29 cellular contexts compared by ENCODE assay signal in the genomic region with DNA sequence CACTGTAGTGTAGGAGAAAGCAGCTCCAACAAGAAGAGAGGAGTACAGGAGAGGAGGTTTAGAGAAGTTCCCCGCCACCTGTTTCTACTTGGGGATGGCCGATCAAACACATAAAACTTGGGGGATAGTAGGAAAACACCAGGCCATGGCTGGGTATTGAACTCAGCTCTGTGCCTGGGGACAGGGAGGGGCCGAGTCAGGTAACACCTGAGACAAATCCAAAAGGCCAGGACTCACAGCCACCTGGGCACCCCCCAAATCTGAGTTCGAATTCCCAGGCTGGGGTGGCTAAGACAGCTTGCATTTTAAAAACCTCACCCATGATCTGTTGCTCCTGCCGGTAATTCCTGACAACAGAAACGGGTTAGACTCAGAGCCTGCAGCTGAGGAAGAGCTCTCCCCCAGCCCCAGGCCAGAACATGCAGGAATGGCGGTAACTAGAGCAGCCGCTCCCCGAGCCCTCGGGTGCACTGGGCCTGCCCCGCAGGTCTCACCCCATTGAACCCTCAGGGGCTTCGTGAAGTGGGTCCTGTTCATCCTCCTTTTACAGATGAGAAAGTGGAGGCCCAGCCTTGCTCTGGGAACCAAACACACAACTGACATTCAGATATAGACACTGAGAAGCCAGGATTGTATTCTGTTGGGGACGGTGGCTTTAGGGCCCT.
A peak's percentile ranks its signal among the peaks of the same experiment; 100 is the strongest.
DNase-seq lines count a peak whose midpoint lies in the region; FAIRE-seq and TF ChIP-seq lines count a peak whose summit lies in the region.
"Had no signal": no experiment of that assay in that cellular context is flagged by ENCODE, and none has a peak within 500 bp of the region (broad histone marks: within the 10 kb centered on the region; RNA-seq: fewer than 3 reads in every experiment).

No MANE protein-coding gene starts in this region.

- TF ChIP-seq POLR2A in spleen (IDR thresholded peaks at IDR 0.05): no peak

- H3K27ac ChIP-seq in mammary epithelial cell (ENCODE audit: insufficient read depth, low read depth, low read length): peak overlapping the region; percentile 66
- no peak overlapping the region for H3K27ac ChIP-seq in coronary artery
- peak overlapping the region; percentile 85 for H3K27ac ChIP-seq in keratinocyte (ENCODE audit: control insufficient read depth, insufficient read depth, low read length)
- H3K27ac ChIP-seq in spleen: peak overlapping the region in 4 of 8 donors; percentile 61 to 76 (median 72)
- H3K27ac ChIP-seq in OCI-LY7 (ENCODE audit: low read depth, low read length, poor library complexity, severe bottlenecking): no peak overlapping the region
- H3K27ac ChIP-seq: neural progenitor cell, prostate gland, SK-N-MC, tibial artery had no signal

- H3K4me1 ChIP-seq in mammary epithelial cell (ENCODE audit: insufficient read depth, low read length) (peaks cover 53% of the 10 kb centered on the region), keratinocyte (ENCODE audit: control insufficient read depth, extremely low read depth, insufficient read depth, low read length) (peaks cover 62% of the 10 kb centered on the region), spleen (peaks cover 12 to 32% (median 24%) of the 10 kb centered on the region in 6 donors), OCI-LY7 (ENCODE audit: insufficient read depth, low read length, poor library complexity, severe bottlenecking) (no peaks in the 10 kb centered on the region)
- H3K4me1 ChIP-seq: neural progenitor cell, prostate gland, tibial artery had no signal

- CTCF ChIA-PET in mammary epithelial cell (lab: Charles Lee; ENCODE audit: low non-redundant PET): no interaction called here
- CTCF ChIA-PET in MCF 10A (lab: Yijun Ruan, JAX): interaction anchor here (0.9 kb wide), 1 partner anchor 13 kb away, joined by 4 read pairs; no protein-coding TSS in a partner anchor
- CTCF ChIA-PET in OCI-LY7 (lab: Charles Lee; ENCODE audit: unreplicated experiment): no interaction called here

- in situ Hi-C loops in mammary epithelial cell (cut with MboI; ENCODE audit: low sequenced_read_pairs in 2 of 2): no loop called here

- H3K9me3 Mint-ChIP-seq in MCF 10A (ENCODE audit: unreplicated experiment): no peaks in the 10 kb centered on the region
- H3K9me3 Mint-ChIP-seq: activated CD4-positive, alpha-beta memory T cell treated with anti-CD3 and anti-CD28 coated beads for 36 hours; activated T-helper 2 cell treated with anti-CD3 and anti-CD28 coated beads, Interferon-gamma antibody, Interleukin-2, Interleukin-4, amounts not matched to agents 10 μg/mL and 5 μg/mL and 100 μg/mL, durations not matched to agents 14 hours and 24 hours and 36 hours; CD8-positive, alpha-beta memory T cell; neural progenitor cell had no signal

- peaks cover 13% of the 10 kb centered on the region for H3K36me3 Mint-ChIP-seq in MCF 10A (ENCODE audit: insufficient read depth, unreplicated experiment)

- WGBS in mammary epithelial cell (ENCODE audit: low coverage, missing lambda C conversion rate): 54% methylated on average over 13 of the region's 13 CpGs
- WGBS in spleen, 5 donors: 85 to 97% (median 94%) methylated on average over 7 to 13 of the region's 13 CpGs

- H3K9me3 ChIP-seq in mammary epithelial cell (replicated peaks; ENCODE audit: insufficient read depth, low read length) (no peaks in the 10 kb centered on the region), keratinocyte (ENCODE audit: control insufficient read depth, low read depth, low read length) (no peaks in the 10 kb centered on the region), spleen (no peaks in the 10 kb centered on the region), OCI-LY7 (ENCODE audit: low read length) (no peaks in the 10 kb centered on the region)
- H3K9me3 ChIP-seq: prostate gland, stomach, tibial artery had no signal

- H2AFZ ChIP-seq in mammary epithelial cell (ENCODE audit: low read depth, low read length) (no peak overlapping the region), keratinocyte (ENCODE audit: control insufficient read depth, low read length) (no peak overlapping the region), OCI-LY7 (ENCODE audit: low read length) (no peak overlapping the region)
- H2AFZ ChIP-seq: neural progenitor cell had no signal

- peak overlapping the region; percentile 35 for H3K9ac ChIP-seq in mammary epithelial cell (ENCODE audit: insufficient read depth, low read length)
- peak overlapping the region; percentile 63 for H3K9ac ChIP-seq in keratinocyte (ENCODE audit: control insufficient read depth, extremely low read depth, insufficient read depth, low read length)
- H3K9ac ChIP-seq: neural progenitor cell had no signal

- TF ChIP-seq CTCF in mammary epithelial cell (conservative IDR thresholded peaks at IDR 0.05 in 1 of 2, IDR thresholded peaks at IDR 0.05 in 1 of 2; ENCODE audit: extremely low read depth in 1 of 2, insufficient read depth in 1 of 2, low read depth in 1 of 2, low read length in 2 of 2): no peak
- no peak for TF ChIP-seq CTCF in MCF 10A (IDR thresholded peaks at IDR 0.05; ENCODE audit: unreplicated experiment)
- no peak for TF ChIP-seq CTCF in coronary artery (IDR thresholded peaks at IDR 0.05)
- no peak for TF ChIP-seq CTCF in keratinocyte (optimal IDR thresholded peaks at IDR 0.05 in 1 of 3, IDR thresholded peaks at IDR 0.05 in 1 of 3, conservative IDR thresholded peaks at IDR 0.05 in 1 of 3; ENCODE audit: extremely low read depth in 1 of 3, insufficient read depth in 2 of 3, low read length in 3 of 3)
- TF ChIP-seq CTCF in spleen (IDR thresholded peaks at IDR 0.05 in 8 of 11, conservative IDR thresholded peaks at IDR 0.05 in 3 of 11): no peak
- no peak for TF ChIP-seq CTCF in OCI-LY7 (conservative IDR thresholded peaks at IDR 0.05; ENCODE audit: low read length)

- H3K79me2 ChIP-seq in mammary epithelial cell (ENCODE audit: insufficient read depth, low read length) (no peaks in the 10 kb centered on the region), keratinocyte (ENCODE audit: control insufficient read depth, insufficient read depth, low read length) (no peaks in the 10 kb centered on the region), OCI-LY7 (ENCODE audit: insufficient read depth, low read depth, low read length) (no peaks in the 10 kb centered on the region)

- no peaks in the 10 kb centered on the region for H3K4me1 Mint-ChIP-seq in MCF 10A (ENCODE audit: insufficient read depth, unreplicated experiment)
- H3K4me1 Mint-ChIP-seq: CD8-positive, alpha-beta memory T cell had no signal

- no peak for DNase-seq in mammary epithelial cell
- DNase-seq in MCF 10A (ENCODE audit: unreplicated experiment): no peak
- peak; percentile 52 for DNase-seq in coronary artery (ENCODE audit: low spot score)
- no peak for DNase-seq in keratinocyte (ENCODE audit: low read depth, low spot score)
- DNase-seq in spleen: peak; percentile 54
- DNase-seq in activated CD4-positive, CD25-positive, alpha-beta regulatory T cell (lab: John Stamatoyannopoulos, UW): no peak
- DNase-seq in stimulated activated CD4-positive, alpha-beta T cell treated with anti-CD3 and anti-CD28 coated beads, Interleukin-12 subunit alpha, Interleukin-12 subunit beta, amount 100 ng/mL, for 4 hours: no peak
- no peak for DNase-seq in OCI-LY7 (ENCODE audit: low spot score)
- DNase-seq: activated CD4-positive, alpha-beta memory T cell treated with anti-CD3 and anti-CD28 coated beads for 36 hours; activated CD4-positive, CD25-positive, alpha-beta regulatory T cell treated with anti-CD3 and anti-CD28 coated beads, Interleukin-2, amount 50 U/mL, for 72 hours; activated CD8-positive, alpha-beta memory T cell treated with anti-CD3 and anti-CD28 coated beads, Interleukin-2, amount 50 U/mL, for 48 hours; caudate nucleus; CD8-positive, alpha-beta memory T cell; DMS 273 treated with DMSO at 0.1 percent for 48 hours; EL; NCI-H2029; NCI-H345; NCI-H774; stimulated activated CD8-positive, alpha-beta memory T cell treated with anti-CD3 and anti-CD28 coated beads, Interleukin-4, amount 100 ng/mL, for 48 hours; stomach had no signal

- H3K4me3 Mint-ChIP-seq in MCF 10A (ENCODE audit: unreplicated experiment): no peak overlapping the region
- H3K4me3 Mint-ChIP-seq: activated CD4-positive, alpha-beta memory T cell treated with anti-CD3 and anti-CD28 coated beads for 36 hours; CD8-positive, alpha-beta memory T cell had no signal

- dilution Hi-C loops in mammary epithelial cell (cut with HindIII; ENCODE audit: low sequenced_read_pairs) (no loop called here), keratinocyte (cut with MboI; ENCODE audit: extremely low pct_ligation_motif_present, low sequenced_read_pairs) (no loop called here)

- H3K27ac Mint-ChIP-seq in MCF 10A (ENCODE audit: low read depth, unreplicated experiment): no peak overlapping the region
- H3K27ac Mint-ChIP-seq: activated CD4-positive, alpha-beta memory T cell treated with anti-CD3 and anti-CD28 coated beads for 36 hours; activated T-helper 2 cell treated with anti-CD3 and anti-CD28 coated beads, Interferon-gamma antibody, Interleukin-2, Interleukin-4, amounts not matched to agents 10 μg/mL and 5 μg/mL and 100 μg/mL, durations not matched to agents 14 hours and 24 hours and 36 hours; CD8-positive, alpha-beta memory T cell; neural progenitor cell had no signal

- no peaks in the 10 kb centered on the region for H3K27me3 Mint-ChIP-seq in MCF 10A (ENCODE audit: insufficient read depth, unreplicated experiment)
- H3K27me3 Mint-ChIP-seq: activated CD4-positive, alpha-beta memory T cell treated with anti-CD3 and anti-CD28 coated beads for 36 hours; CD8-positive, alpha-beta memory T cell had no signal

- H3K27me3 ChIP-seq in mammary epithelial cell (ENCODE audit: insufficient read depth, low read length) (no peaks in the 10 kb centered on the region), keratinocyte (ENCODE audit: control insufficient read depth, extremely low read depth, insufficient read depth, low read length) (no peaks in the 10 kb centered on the region), spleen (replicated peaks in 1 of 7) (no peaks in the 10 kb centered on the region)
- H3K27me3 ChIP-seq: neural progenitor cell, stomach, tibial artery had no signal

- H4K20me1 ChIP-seq in mammary epithelial cell (ENCODE audit: insufficient read depth, low read length): no peaks in the 10 kb centered on the region
- H4K20me1 ChIP-seq in keratinocyte (ENCODE audit: control insufficient read depth, extremely low read depth, insufficient read depth, low read length): no peaks in the 10 kb centered on the region
- H4K20me1 ChIP-seq in OCI-LY7 (ENCODE audit: insufficient read depth, low read length): no peaks in the 10 kb centered on the region

- BruUV-seq in mammary epithelial cell (replicated peaks; lab: Mats Ljungman, UMichigan) (no TSS peak), MCF 10A (replicated peaks; lab: Mats Ljungman, UMichigan) (no TSS peak), OCI-LY7 (replicated peaks; lab: Mats Ljungman, UMichigan) (no TSS peak)

- peaks cover 2% of the 10 kb centered on the region for H3K9me1 ChIP-seq in keratinocyte (ENCODE audit: control insufficient read depth, extremely low read depth, insufficient read depth, low read length)

- POLR2A ChIA-PET in MCF 10A (lab: Yijun Ruan, JAX): interaction anchor here (1.4 kb wide), 1 partner anchor 10 kb away, joined by 4 read pairs; no protein-coding TSS in a partner anchor
- POLR2A ChIA-PET in OCI-LY7 (lab: Charles Lee): interaction anchor here (1.0 kb wide), 1 partner anchor 10 kb away, joined by 3 read pairs; no protein-coding TSS in a partner anchor

- no peaks in the 10 kb centered on the region for H3K36me3 ChIP-seq in mammary epithelial cell (ENCODE audit: insufficient read depth, low read length)
- peaks cover 8 to 11% of the 10 kb centered on the region in 2 experiments for H3K36me3 ChIP-seq in keratinocyte (ENCODE audit: control insufficient read depth in 2 of 2, extremely low read depth in 1 of 2, insufficient read depth in 2 of 2, low read length in 2 of 2)
- H3K36me3 ChIP-seq in spleen: peaks cover 0 to 100% (median 84%) of the 10 kb centered on the region in 6 donors
- no peaks in the 10 kb centered on the region for H3K36me3 ChIP-seq in OCI-LY7 (ENCODE audit: insufficient read depth, low read length)
- H3K36me3 ChIP-seq: neural progenitor cell had no signal

- no peaks in the 10 kb centered on the region for H3K9me2 ChIP-seq in OCI-LY7 (ENCODE audit: insufficient read depth, low read length)

- FAIRE-seq in keratinocyte (lab: Jason Lieb, UNC): no peak
- FAIRE-seq: A204.1, astrocyte, TTC549 had no signal

- intact Hi-C loops in mammary epithelial cell (cut with micrococcal nuclease) (loop anchor here (1.0 to 2.0 kb wide), 2 partner anchors 9 to 55 kb away; no protein-coding TSS in a partner anchor), MCF 10A (cut with micrococcal nuclease) (no loop called here), spleen (cut with DNase I; ENCODE audit: low total_unique reads) (no loop called here), OCI-LY7 (cut with micrococcal nuclease; ENCODE audit: unreplicated experiment) (no loop called here)

- H3K4me2 ChIP-seq in mammary epithelial cell (ENCODE audit: insufficient read depth, low read depth, low read length) (peak overlapping the region; percentile 69), keratinocyte (ENCODE audit: control insufficient read depth, extremely low read depth, insufficient read depth, low read depth, low read length) (peak overlapping the region; percentile 79), OCI-LY7 (ENCODE audit: low read length) (no peak overlapping the region)
- H3K4me2 ChIP-seq: neural progenitor cell had no signal

- no peak overlapping the region for H3K4me3 ChIP-seq in mammary epithelial cell (replicated peaks in 1 of 3; ENCODE audit: insufficient read depth in 1 of 3, low read depth in 2 of 3, low read length in 3 of 3)
- H3K4me3 ChIP-seq in coronary artery: no peak overlapping the region
- peak overlapping the region in 2 of 3 experiments; percentile 47 to 61 for H3K4me3 ChIP-seq in keratinocyte (ENCODE audit: control insufficient read depth in 2 of 3, extremely low read depth in 1 of 3, insufficient read depth in 2 of 3, low read depth in 1 of 3, low read length in 3 of 3)
- no peak overlapping the region for H3K4me3 ChIP-seq in spleen
- no peak overlapping the region for H3K4me3 ChIP-seq in OCI-LY7 (ENCODE audit: low read depth, low read length, poor library complexity, severe bottlenecking)
- H3K4me3 ChIP-seq: lung, neural progenitor cell, prostate gland, SK-N-MC, stomach, tibial artery had no signal

Comparison
In these comparisons a context has a peak if more than half of its experiments do, and no peak if none do; other contexts are left out.
1. DNase-seq: peak in coronary artery (single experiment) and spleen (single experiment); none in mammary epithelial cell (single experiment), MCF 10A (single experiment), keratinocyte (single experiment), activated CD4-positive, CD25-positive, alpha-beta regulatory T cell (0 of 4), stimulated activated CD4-positive, alpha-beta T cell treated with anti-CD3 and anti-CD28 coated beads, Interleukin-12 subunit alpha, Interleukin-12 subunit beta, amount 100 ng/mL, for 4 hours (single experiment) and OCI-LY7 (single experiment).
2. H3K27ac ChIP-seq: peak in mammary epithelial cell (single experiment) and keratinocyte (single experiment); none in coronary artery (0 of 2) and OCI-LY7 (single experiment).
3. H3K4me3 ChIP-seq: peak in keratinocyte (2 of 3); none in mammary epithelial cell (0 of 3), coronary artery (single experiment), spleen (0 of 8) and OCI-LY7 (single experiment).